ENCODE assay signal across 1 cellular context in genomic region chr9:114049453-114050225, GRCh38.
TF ChIP-seq lines count a peak whose summit lies in the region.

No MANE protein-coding gene starts in this region.

TF ChIP-seq in HepG2, 621 proteins besides CTCF, POLR2A, EP300 and RAD21:
- TF ChIP-seq BRD4 (CRISPR knock-in tag; IDR thresholded peaks at IDR 0.05) (no peak), ZBTB33 (CRISPR knock-in tag; IDR thresholded peaks at IDR 0.05) (peak; percentile 61; the same call in 1 of the 2 replicates), NPAS2 (CRISPR knock-in tag; IDR thresholded peaks at IDR 0.05; ENCODE audit: borderline replicate concordance) (no peak), ZNF335 (CRISPR knock-in tag; IDR thresholded peaks at IDR 0.05) (no peak), ZIK1 (CRISPR knock-in tag; IDR thresholded peaks at IDR 0.05; ENCODE audit: borderline replicate concordance, low read depth) (no peak), ZNF720 (CRISPR knock-in tag; IDR thresholded peaks at IDR 0.05) (no peak), POLR2G (IDR thresholded peaks at IDR 0.05; ENCODE audit: low read depth, low read length) (no peak), RERE (CRISPR knock-in tag; IDR thresholded peaks at IDR 0.05; ENCODE audit: low read depth) (no peak), KLF13 (CRISPR knock-in tag; IDR thresholded peaks at IDR 0.05) (no peak)
